In the genomic region with DNA sequence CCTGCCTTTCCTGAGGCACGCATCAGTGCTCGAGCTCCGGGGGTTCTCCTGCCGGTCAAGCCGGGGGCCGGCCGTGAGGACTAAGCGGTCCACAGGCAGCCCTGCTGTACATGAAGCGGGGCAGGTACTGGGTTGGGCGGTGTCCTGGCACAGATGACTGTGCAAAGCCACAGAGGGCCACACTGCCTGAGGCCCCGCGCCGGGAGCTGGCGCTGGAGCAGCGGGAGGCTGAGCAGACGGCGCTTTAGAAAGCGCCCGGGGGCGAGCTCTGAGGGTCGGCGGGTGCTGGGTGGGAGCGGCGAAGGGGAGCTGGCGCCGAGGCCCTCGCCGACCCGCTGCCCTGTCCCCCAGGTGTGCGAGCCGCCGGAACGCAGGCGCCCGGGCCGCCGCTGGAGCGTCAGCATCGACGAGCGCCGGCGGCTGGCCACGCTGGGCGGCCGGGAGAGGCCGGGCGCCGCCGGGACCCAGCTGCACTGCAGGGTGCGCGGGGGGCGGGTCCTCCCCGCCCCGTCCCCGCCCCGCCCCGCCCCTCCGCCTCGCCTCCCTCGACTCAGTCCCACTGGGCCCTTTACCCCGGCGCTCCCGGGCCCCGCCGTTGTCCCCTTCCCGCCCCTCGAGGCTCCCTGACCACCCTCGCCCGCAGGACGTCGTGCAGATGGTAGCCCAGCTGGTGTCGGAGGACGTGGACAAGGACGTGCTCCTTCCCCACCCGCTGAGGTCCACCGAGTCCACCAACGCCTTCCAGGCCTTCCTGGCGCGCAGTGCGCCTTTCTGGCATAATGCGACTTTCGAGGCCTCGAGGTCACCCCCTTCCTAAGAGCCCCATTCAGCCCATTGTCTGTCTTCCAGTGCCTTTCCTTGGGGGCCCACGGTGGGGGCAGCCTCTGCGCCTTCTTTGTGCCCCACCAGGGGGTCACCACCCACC, we compare ENCODE assay signal across 1 cellular context.
TF ChIP-seq lines count a peak whose summit lies in the region.

No MANE protein-coding gene starts in this region.

TF ChIP-seq in GM12878, 131 proteins besides CTCF, POLR2A, EP300 and RAD21 (continued from another document):
- no peak for TF ChIP-seq SUZ12 (IDR thresholded peaks at IDR 0.05; ENCODE audit: unreplicated experiment)
- no peak for TF ChIP-seq EED (IDR thresholded peaks at IDR 0.05; ENCODE audit: low read depth)
- TF ChIP-seq, protein P1, sequence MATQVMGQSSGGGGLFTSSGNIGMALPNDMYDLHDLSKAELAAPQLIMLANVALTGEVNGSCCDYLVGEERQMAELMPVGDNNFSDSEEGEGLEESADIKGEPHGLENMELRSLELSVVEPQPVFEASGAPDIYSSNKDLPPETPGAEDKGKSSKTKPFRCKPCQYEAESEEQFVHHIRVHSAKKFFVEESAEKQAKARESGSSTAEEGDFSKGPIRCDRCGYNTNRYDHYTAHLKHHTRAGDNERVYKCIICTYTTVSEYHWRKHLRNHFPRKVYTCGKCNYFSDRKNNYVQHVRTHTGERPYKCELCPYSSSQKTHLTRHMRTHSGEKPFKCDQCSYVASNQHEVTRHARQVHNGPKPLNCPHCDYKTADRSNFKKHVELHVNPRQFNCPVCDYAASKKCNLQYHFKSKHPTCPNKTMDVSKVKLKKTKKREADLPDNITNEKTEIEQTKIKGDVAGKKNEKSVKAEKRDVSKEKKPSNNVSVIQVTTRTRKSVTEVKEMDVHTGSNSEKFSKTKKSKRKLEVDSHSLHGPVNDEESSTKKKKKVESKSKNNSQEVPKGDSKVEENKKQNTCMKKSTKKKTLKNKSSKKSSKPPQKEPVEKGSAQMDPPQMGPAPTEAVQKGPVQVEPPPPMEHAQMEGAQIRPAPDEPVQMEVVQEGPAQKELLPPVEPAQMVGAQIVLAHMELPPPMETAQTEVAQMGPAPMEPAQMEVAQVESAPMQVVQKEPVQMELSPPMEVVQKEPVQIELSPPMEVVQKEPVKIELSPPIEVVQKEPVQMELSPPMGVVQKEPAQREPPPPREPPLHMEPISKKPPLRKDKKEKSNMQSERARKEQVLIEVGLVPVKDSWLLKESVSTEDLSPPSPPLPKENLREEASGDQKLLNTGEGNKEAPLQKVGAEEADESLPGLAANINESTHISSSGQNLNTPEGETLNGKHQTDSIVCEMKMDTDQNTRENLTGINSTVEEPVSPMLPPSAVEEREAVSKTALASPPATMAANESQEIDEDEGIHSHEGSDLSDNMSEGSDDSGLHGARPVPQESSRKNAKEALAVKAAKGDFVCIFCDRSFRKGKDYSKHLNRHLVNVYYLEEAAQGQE (IDR thresholded peaks at IDR 0.05; ENCODE audit: low read depth, low read length): no peak
- TF ChIP-seq, protein P2, sequence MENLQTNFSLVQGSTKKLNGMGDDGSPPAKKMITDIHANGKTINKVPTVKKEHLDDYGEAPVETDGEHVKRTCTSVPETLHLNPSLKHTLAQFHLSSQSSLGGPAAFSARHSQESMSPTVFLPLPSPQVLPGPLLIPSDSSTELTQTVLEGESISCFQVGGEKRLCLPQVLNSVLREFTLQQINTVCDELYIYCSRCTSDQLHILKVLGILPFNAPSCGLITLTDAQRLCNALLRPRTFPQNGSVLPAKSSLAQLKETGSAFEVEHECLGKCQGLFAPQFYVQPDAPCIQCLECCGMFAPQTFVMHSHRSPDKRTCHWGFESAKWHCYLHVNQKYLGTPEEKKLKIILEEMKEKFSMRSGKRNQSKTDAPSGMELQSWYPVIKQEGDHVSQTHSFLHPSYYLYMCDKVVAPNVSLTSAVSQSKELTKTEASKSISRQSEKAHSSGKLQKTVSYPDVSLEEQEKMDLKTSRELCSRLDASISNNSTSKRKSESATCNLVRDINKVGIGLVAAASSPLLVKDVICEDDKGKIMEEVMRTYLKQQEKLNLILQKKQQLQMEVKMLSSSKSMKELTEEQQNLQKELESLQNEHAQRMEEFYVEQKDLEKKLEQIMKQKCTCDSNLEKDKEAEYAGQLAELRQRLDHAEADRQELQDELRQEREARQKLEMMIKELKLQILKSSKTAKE (IDR thresholded peaks at IDR 0.05; ENCODE audit: low read depth, poor library complexity, severe bottlenecking): no peak
- no peak for TF ChIP-seq SREBF1 (IDR thresholded peaks at IDR 0.05; ENCODE audit: low read length)
- no peak for TF ChIP-seq ZZZ3 (IDR thresholded peaks at IDR 0.05; ENCODE audit: control insufficient read depth, insufficient read length, low read depth)
TF ChIP-seq in GM12878: peak in this region for 0.
